17 cellular contexts compared by ENCODE assay signal in genomic region chr3:65151660-65152059, GRCh38.
DNase-seq lines count a peak whose midpoint lies in the region; ATAC-seq, FAIRE-seq and TF ChIP-seq lines count a peak whose summit lies in the region.
"Had no signal": no experiment of that assay in that cellular context is flagged by ENCODE, and none has a peak within 500 bp of the region (broad histone marks: within the 10 kb centered on the region; RNA-seq: fewer than 3 reads in every experiment).

No MANE protein-coding gene starts in this region.

- H3K27me3 Mint-ChIP-seq in nephron progenitor cell (ENCODE audit: low read depth, poor library complexity), result no peaks in the 10 kb centered on the region
- H3K27me3 Mint-ChIP-seq: CD4-positive, alpha-beta memory T cell had no signal

- POLR2A ChIA-PET in HepG2 (lab: Yijun Ruan, JAX), result no interaction called here

- H2AFZ ChIP-seq in HepG2 (ENCODE audit: low read length), result no peak overlapping the region

- no peak overlapping the region for H3K4me3 Mint-ChIP-seq in nephron progenitor cell
- H3K4me3 Mint-ChIP-seq: CD14-positive monocyte; CD4-positive, alpha-beta memory T cell; H9 had no signal

- no peak for TF ChIP-seq EP300 in HepG2 (IDR thresholded peaks at IDR 0.05; ENCODE audit: low read depth in 2 of 2, low read length in 2 of 2)
- no peak for TF ChIP-seq EP300 in HepG2 (CRISPR knock-in tag; IDR thresholded peaks at IDR 0.05; ENCODE audit: borderline replicate concordance)

- H3K9me3 ChIP-seq in HepG2 (ENCODE audit: low read length) (no peaks in the 10 kb centered on the region), right lobe of liver (no peaks in the 10 kb centered on the region)
- H3K9me3 ChIP-seq: BLaER1 had no signal

- TF ChIP-seq POLR2A in HepG2 (IDR thresholded peaks at IDR 0.05; ENCODE audit: insufficient read depth in 1 of 2, low read depth in 2 of 2, low read length in 2 of 2), result no peak
- no peak for TF ChIP-seq POLR2A in right lobe of liver (IDR thresholded peaks at IDR 0.05)

- H3K36me3 ChIP-seq in HepG2 (replicated peaks in 1 of 2; ENCODE audit: control insufficient read depth in 1 of 2, insufficient read depth in 2 of 2, low read length in 2 of 2) (no peaks in the 10 kb centered on the region), right lobe of liver (no peaks in the 10 kb centered on the region)
- H3K36me3 ChIP-seq: BLaER1 had no signal

- H3K27ac Mint-ChIP-seq in nephron progenitor cell, result peak overlapping the region; percentile 29
- H3K27ac Mint-ChIP-seq: CD4-positive, alpha-beta memory T cell; H9 had no signal

- H3K9ac ChIP-seq in HepG2 (ENCODE audit: insufficient read depth, low read depth, low read length), result no peak overlapping the region
- H3K9ac ChIP-seq: BLaER1 had no signal

- no peaks in the 10 kb centered on the region for H3K9me3 Mint-ChIP-seq in nephron progenitor cell
- H3K9me3 Mint-ChIP-seq: H9 had no signal

- no peak for TF ChIP-seq RAD21 in HepG2 (CRISPR knock-in tag; IDR thresholded peaks at IDR 0.05)

- CTCF ChIA-PET in HepG2 (lab: Yijun Ruan, JAX; ENCODE audit: low intra/inter-chr PET ratio, low total read pairs), result no interaction called here

- DNase-seq in HepG2 (ENCODE audit: low spot score) (no peak), right lobe of liver (no peak), fibroblast of villous mesenchyme (ENCODE audit: low read depth) (peak; percentile 44), nephron progenitor cell (no peak), head of caudate nucleus (no peak), activated T-cell treated with anti-CD3 and anti-CD28 coated beads for 4 hours (no peak), NCI-H510A (lab: John Stamatoyannopoulos, UW) (no peak)
- DNase-seq: 8988T; CD4-positive, alpha-beta memory T cell; DMS153; DMS79; H9 had no signal

- intact Hi-C loops in HepG2 (cut with micrococcal nuclease; ENCODE audit: unreplicated experiment) (no loop called here), right lobe of liver (cut with DNase I) (no loop called here), head of caudate nucleus (cut with DNase I) (no loop called here)

- no peak for TF ChIP-seq CTCF in HepG2 (CRISPR knock-in tag; IDR thresholded peaks at IDR 0.05)
- TF ChIP-seq CTCF in right lobe of liver (IDR thresholded peaks at IDR 0.05), result no peak
- TF ChIP-seq CTCF in fibroblast of villous mesenchyme (IDR thresholded peaks at IDR 0.05; ENCODE audit: insufficient read depth, low read depth, low read length), result no peak
- no peak for TF ChIP-seq CTCF in nephron progenitor cell (IDR thresholded peaks at IDR 0.05)

- no peak overlapping the region for H3K4me3 ChIP-seq in HepG2 (replicated peaks in 1 of 3; ENCODE audit: insufficient read depth in 1 of 3, low read depth in 2 of 3, low read length in 3 of 3)
- no peak overlapping the region for H3K4me3 ChIP-seq in right lobe of liver
- no peak overlapping the region for H3K4me3 ChIP-seq in fibroblast of villous mesenchyme (ENCODE audit: low read depth, low read length)
- H3K4me3 ChIP-seq: BLaER1, GM12878 had no signal

- no peak for FAIRE-seq in HepG2 (lab: Jason Lieb, UNC)
- FAIRE-seq: GM12878, GM19239, H1 had no signal

- H3K27ac ChIP-seq in HepG2 (ENCODE audit: extremely low read length, insufficient read depth, low read length), result no peak overlapping the region
- H3K27ac ChIP-seq in right lobe of liver, result no peak overlapping the region
- H3K27ac ChIP-seq: BLaER1 had no signal

- H3K27me3 ChIP-seq in HepG2 (ENCODE audit: control insufficient read depth in 1 of 2, insufficient read depth in 2 of 2, low read length in 2 of 2) (no peaks in the 10 kb centered on the region), right lobe of liver (no peaks in the 10 kb centered on the region)
- H3K27me3 ChIP-seq: BLaER1 had no signal

- no peak overlapping the region for H3K4me2 ChIP-seq in HepG2 (ENCODE audit: low read depth, low read length)
- H3K4me2 ChIP-seq: BLaER1 had no signal

- in situ Hi-C loops in HepG2 (cut with HindIII; ENCODE audit: extremely low pct_ligation_motif_present, low pct_unique_long_range_greater_than_20kb), result no loop called here

- H3K4me1 ChIP-seq in HepG2 (ENCODE audit: insufficient read depth, low read length), result no peaks in the 10 kb centered on the region
- H3K4me1 ChIP-seq in right lobe of liver, result no peaks in the 10 kb centered on the region
- H3K4me1 ChIP-seq: BLaER1 had no signal

- WGBS in HepG2 (ENCODE audit: low lambda C conversion rate), result 49% methylated on average over 6 of the region's 6 CpGs
- 81% methylated on average over 6 of the region's 6 CpGs for WGBS in right lobe of liver (ENCODE audit: insufficient coverage, low coverage, low lambda C conversion rate, missing lambda C conversion rate)

- BruUV-seq in HepG2 (replicated peaks; lab: Mats Ljungman, UMichigan), result no TSS peak

- no peaks in the 10 kb centered on the region for H4K20me1 ChIP-seq in HepG2 (ENCODE audit: insufficient read depth, low read length)
- H4K20me1 ChIP-seq: BLaER1 had no signal

- H3K36me3 Mint-ChIP-seq in nephron progenitor cell (ENCODE audit: low read depth), result no peaks in the 10 kb centered on the region
- H3K36me3 Mint-ChIP-seq: CD14-positive monocyte; CD4-positive, alpha-beta memory T cell had no signal

- no peaks in the 10 kb centered on the region for H3K4me1 Mint-ChIP-seq in nephron progenitor cell
- H3K4me1 Mint-ChIP-seq: CD14-positive monocyte; CD4-positive, alpha-beta memory T cell had no signal

- ATAC-seq in HepG2, result no peak
- no peak for ATAC-seq in right lobe of liver
- ATAC-seq: GM12878 had no signal

- H3K79me2 ChIP-seq in HepG2 (ENCODE audit: insufficient read depth, low read length), result no peaks in the 10 kb centered on the region

TF ChIP-seq in HepG2, 621 proteins besides CTCF, POLR2A, EP300 and RAD21:
- no peak for TF ChIP-seq TCF7L2 (IDR thresholded peaks at IDR 0.05; ENCODE audit: low read depth, low read length)
- peak; percentile 66 for TF ChIP-seq ATF7 (IDR thresholded peaks at IDR 0.05)
- no peak for TF ChIP-seq ATF7 (CRISPR knock-in tag; IDR thresholded peaks at IDR 0.05)
- peak; percentile 84 for TF ChIP-seq CREB1 (IDR thresholded peaks at IDR 0.05)
- no peak for TF ChIP-seq CREB1 (CRISPR knock-in tag; IDR thresholded peaks at IDR 0.05)
- TF ChIP-seq ZSCAN30 (CRISPR knock-in tag; IDR thresholded peaks at IDR 0.05), result no peak
- TF ChIP-seq RXRB (CRISPR knock-in tag; IDR thresholded peaks at IDR 0.05; ENCODE audit: borderline replicate concordance), result no peak
- no peak for TF ChIP-seq ZNF543 (CRISPR knock-in tag; IDR thresholded peaks at IDR 0.05)
- no peak for TF ChIP-seq SP4 (CRISPR knock-in tag; IDR thresholded peaks at IDR 0.05)
- TF ChIP-seq KMT2A (CRISPR knock-in tag; IDR thresholded peaks at IDR 0.05), result no peak
- TF ChIP-seq SMAD1 (CRISPR knock-in tag; IDR thresholded peaks at IDR 0.05; ENCODE audit: borderline replicate concordance, low read depth), result no peak
